ENCODE assay signal across 15 cellular contexts in the genomic region with DNA sequence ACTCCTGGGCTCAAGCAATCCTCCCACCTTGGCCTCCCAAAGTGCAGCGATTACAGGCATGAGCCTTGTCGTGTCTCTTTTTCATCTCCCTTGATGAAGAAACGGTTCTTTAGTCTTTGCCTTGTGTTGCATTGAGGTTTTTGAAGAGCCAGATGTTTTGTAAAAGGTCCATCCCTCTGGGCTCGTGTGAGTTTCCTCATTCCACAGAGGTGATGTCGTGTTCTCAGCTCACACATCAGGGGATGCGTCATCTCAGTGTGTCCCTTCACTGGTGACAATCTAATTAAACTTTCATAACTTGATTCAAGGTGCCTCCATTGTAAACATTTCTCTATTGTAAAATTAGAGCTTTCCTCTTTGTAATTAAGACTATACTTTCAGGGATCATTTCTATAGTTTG. TPM values are rescaled to one million over a fixed set of nuclear protein-coding genes. Genes with fewer than 3 reads are reported as not detected.
DNase-seq lines count a peak whose midpoint lies in the region; ATAC-seq and TF ChIP-seq lines count a peak whose summit lies in the region.
"Had no signal": no experiment of that assay in that cellular context is flagged by ENCODE, and none has a peak within 500 bp of the region (broad histone marks: within the 10 kb centered on the region; RNA-seq: fewer than 3 reads in every experiment).

No MANE protein-coding gene starts in this region.

- no peaks in the 10 kb centered on the region for H3K9me3 Mint-ChIP-seq in chondrocyte (ENCODE audit: low read depth)
- H3K9me3 Mint-ChIP-seq in activated naive CD4-positive, alpha-beta T cell treated with anti-CD3 and anti-CD28 coated beads, Interleukin-2, amount 50 U/mL, for 72 hours = no peaks in the 10 kb centered on the region
- H3K9me3 Mint-ChIP-seq: activated naive CD8-positive, alpha-beta T cell treated with anti-CD3 and anti-CD28 coated beads, Interleukin-2, amount 50 U/mL, for 24 hours; CD4-positive, CD25-positive, alpha-beta regulatory T cell; GM23338; IgD-negative memory B cell; natural killer cell had no signal

- peak; percentile 21 for ATAC-seq in left colon
- ATAC-seq in activated naive CD4-positive, alpha-beta T cell treated with anti-CD3 and anti-CD28 coated beads, Interleukin-2, amount 50 U/mL, for 72 hours = no peak
- ATAC-seq: activated naive CD8-positive, alpha-beta T cell treated with anti-CD3 and anti-CD28 coated beads, Interleukin-2, amount 50 U/mL, for 24 hours; GM23338; natural killer cell had no signal

- peaks cover 26% of the 10 kb centered on the region for H3K36me3 Mint-ChIP-seq in chondrocyte (ENCODE audit: low read depth)
- H3K36me3 Mint-ChIP-seq in activated naive CD4-positive, alpha-beta T cell treated with anti-CD3 and anti-CD28 coated beads, Interleukin-2, amount 50 U/mL, for 72 hours = no peaks in the 10 kb centered on the region
- H3K36me3 Mint-ChIP-seq: natural killer cell had no signal

- DNase-seq in AG08395 (ENCODE audit: low spot score) (peak; percentile 85), HS-5 (ENCODE audit: low read depth) (peak; percentile 25), chondrocyte (ENCODE audit: low spot score) (no peak), left colon (no peak), dedifferentiated amniotic fluid mesenchymal stem cell (ENCODE audit: extremely low spot score) (no peak), KBM-7 (no peak)
- no peak for DNase-seq in activated naive CD4-positive, alpha-beta T cell treated with anti-CD3 and anti-CD28 coated beads, Interleukin-2, amount 50 U/mL, for 72 hours (ENCODE audit: low spot score in 2 of 2)
- DNase-seq in activated CD4-positive, alpha-beta T cell treated with anti-CD3 and anti-CD28 coated beads, Interleukin-2, amount 50 U/mL, for 4 hours = no peak
- DNase-seq: activated naive CD8-positive, alpha-beta T cell treated with anti-CD3 and anti-CD28 coated beads, Interleukin-2, amount 50 U/mL, for 24 hours; CD4-positive, CD25-positive, alpha-beta regulatory T cell; natural killer cell; NCI-H2107; spleen had no signal

- no peak overlapping the region for H3K4me3 Mint-ChIP-seq in chondrocyte (ENCODE audit: unreplicated experiment)
- H3K4me3 Mint-ChIP-seq: activated naive CD8-positive, alpha-beta T cell treated with anti-CD3 and anti-CD28 coated beads, Interleukin-2, amount 50 U/mL, for 24 hours; CD4-positive, CD25-positive, alpha-beta regulatory T cell; GM23338; IgD-negative memory B cell; natural killer cell had no signal

- intact Hi-C loops in left colon (cut with DNase I, micrococcal nuclease) = loop anchor here in 1 of 2 donors (10.0 kb wide), 1 partner anchor 417 kb away; no protein-coding TSS in a partner anchor

- peaks cover 22% of the 10 kb centered on the region for H3K4me1 Mint-ChIP-seq in chondrocyte (ENCODE audit: low read depth)
- H3K4me1 Mint-ChIP-seq: activated naive CD8-positive, alpha-beta T cell treated with anti-CD3 and anti-CD28 coated beads, Interleukin-2, amount 50 U/mL, for 24 hours; GM23338; natural killer cell had no signal

- in situ Hi-C loops in KBM-7 (cut with MboI; ENCODE audit: low pct_unique_long_range_greater_than_20kb, low sequenced_read_pairs) = no loop called here

- peak overlapping the region; percentile 32 for H3K27ac Mint-ChIP-seq in chondrocyte (ENCODE audit: unreplicated experiment)
- H3K27ac Mint-ChIP-seq in activated naive CD4-positive, alpha-beta T cell treated with anti-CD3 and anti-CD28 coated beads, Interleukin-2, amount 50 U/mL, for 72 hours = no peak overlapping the region
- H3K27ac Mint-ChIP-seq: activated naive CD8-positive, alpha-beta T cell treated with anti-CD3 and anti-CD28 coated beads, Interleukin-2, amount 50 U/mL, for 24 hours; CD4-positive, CD25-positive, alpha-beta regulatory T cell; GM23338; IgD-negative memory B cell; natural killer cell had no signal

- TF ChIP-seq CTCF in chondrocyte (IDR thresholded peaks at IDR 0.05) = no peak

- H3K27me3 Mint-ChIP-seq in chondrocyte (ENCODE audit: low read depth) = no peaks in the 10 kb centered on the region
- H3K27me3 Mint-ChIP-seq: activated naive CD8-positive, alpha-beta T cell treated with anti-CD3 and anti-CD28 coated beads, Interleukin-2, amount 50 U/mL, for 24 hours; CD4-positive, CD25-positive, alpha-beta regulatory T cell; IgD-negative memory B cell had no signal

RNA-seq across cellular contexts. Expression of a gene that starts 29.7 kb away (rescaled TPM):
- total RNA-seq in chondrocyte (3.2 to 5.9 TPM (median 3.6 TPM) in 3 replicates), left colon (10 to 100 TPM; 19.6 to 30.9 TPM)
- total RNA-seq in activated naive CD4-positive, alpha-beta T cell treated with anti-CD3 and anti-CD28 coated beads, Interleukin-2, amount 50 U/mL, for 72 hours = 10 to 100 TPM in 1 of 2 donors, 1 to 10 TPM in 1; 1.9 to 15.8 TPM

RNA-seq across cellular contexts. Expression of a gene that starts 50.7 kb away (rescaled TPM):
- total RNA-seq in chondrocyte (54.7 to 73.3 TPM (median 55.8 TPM) in 3 replicates), left colon (10 to 100 TPM; 35.3 to 38.8 TPM)
- total RNA-seq in activated naive CD4-positive, alpha-beta T cell treated with anti-CD3 and anti-CD28 coated beads, Interleukin-2, amount 50 U/mL, for 72 hours = 10 to 100 TPM; 19.4 to 48.7 TPM

Comparison
In these comparisons a context has a peak if more than half of its experiments do, and no peak if none do; other contexts are left out.
1. DNase-seq: peak in AG08395 (single experiment) and HS-5 (single experiment); none in chondrocyte (single experiment), left colon (0 of 2), activated naive CD4-positive, alpha-beta T cell treated with anti-CD3 and anti-CD28 coated beads, Interleukin-2, amount 50 U/mL, for 72 hours (0 of 2), activated CD4-positive, alpha-beta T cell treated with anti-CD3 and anti-CD28 coated beads, Interleukin-2, amount 50 U/mL, for 4 hours (0 of 2), dedifferentiated amniotic fluid mesenchymal stem cell (single experiment) and KBM-7 (single experiment).